In the genomic region with DNA sequence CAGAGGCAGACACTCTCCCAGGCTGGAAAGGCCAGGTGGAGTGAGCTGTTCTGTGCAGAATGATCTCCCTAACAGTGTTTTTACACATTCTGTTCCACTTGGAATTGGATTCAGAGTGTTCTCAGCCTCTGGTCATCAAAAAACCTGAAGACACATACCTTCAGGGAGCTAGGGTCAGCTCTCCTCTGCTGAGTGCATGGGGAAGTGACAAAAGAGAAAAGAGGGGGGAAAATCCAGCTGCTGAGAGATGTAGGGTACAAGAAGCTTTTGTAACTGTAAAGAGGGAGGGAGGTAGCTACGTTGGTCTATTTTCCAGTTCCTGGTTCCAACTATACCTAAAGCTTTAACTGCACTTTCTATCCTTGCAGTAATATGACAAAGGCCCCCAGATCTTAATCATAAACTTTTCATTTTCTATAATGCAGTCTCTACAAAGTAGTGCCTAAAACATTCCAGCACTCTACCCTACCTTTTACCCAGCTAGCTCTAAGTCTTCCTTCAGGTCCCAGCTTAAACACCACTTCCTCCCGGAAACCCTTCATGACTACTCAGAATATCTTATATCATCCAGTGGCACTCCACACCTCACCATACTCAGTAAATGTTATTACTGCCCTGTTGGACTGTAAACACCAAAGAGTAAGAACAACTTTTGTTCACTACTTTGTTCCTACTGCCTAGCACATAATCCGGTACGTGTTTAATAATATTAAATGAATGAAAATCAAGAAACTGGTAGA, we compare ENCODE assay signal across 11 cellular contexts. TPM values are rescaled to one million over a fixed set of nuclear protein-coding genes. Genes with fewer than 3 reads are reported as not detected.
DNase-seq lines count a peak whose midpoint lies in the region; ATAC-seq, FAIRE-seq and TF ChIP-seq lines count a peak whose summit lies in the region.
"Had no signal": no experiment of that assay in that cellular context is flagged by ENCODE, and none has a peak within 500 bp of the region (broad histone marks: within the 10 kb centered on the region; RNA-seq: fewer than 3 reads in every experiment).

No MANE protein-coding gene starts in this region.

- no peak overlapping the region; the same call in 1 of the 2 replicates for H3K9ac ChIP-seq in Karpas-422 (ENCODE audit: low read length)
- no peak overlapping the region for H3K9ac ChIP-seq in endocrine pancreas (ENCODE audit: control insufficient read depth, insufficient read depth, low read length)

- H3K79me2 ChIP-seq in Karpas-422 (ENCODE audit: low read length) = peaks cover 99% of the 10 kb centered on the region
- peaks cover 100% of the 10 kb centered on the region for H3K79me2 ChIP-seq in osteoblast (ENCODE audit: insufficient read depth, low read length)

- no peaks in the 10 kb centered on the region for H3K9me2 ChIP-seq in Karpas-422 (replicated peaks; ENCODE audit: insufficient read depth, low read length)

- H2AFZ ChIP-seq in Karpas-422 (ENCODE audit: low read length) = no peak overlapping the region
- H2AFZ ChIP-seq in osteoblast (ENCODE audit: low read length) = no peak overlapping the region

- POLR2A ChIA-PET in CD8-positive, alpha-beta T cell (lab: Charles Lee) = interaction anchor here (0.6 to 1.3 kb wide), 2 partner anchors 9 kb away, joined by 3 to 5 read pairs; a partner anchor contains a TSS

- intact Hi-C loops in CD8-positive, alpha-beta T cell (cut with DNase I, micrococcal nuclease) = loop anchor here in 1 of 2 experiments (10.0 kb wide), 1 partner anchor 53 kb away; no protein-coding TSS in a partner anchor

- no peak overlapping the region for H3K27ac ChIP-seq in CD8-positive, alpha-beta T cell (ENCODE audit: low read depth, low read length)
- H3K27ac ChIP-seq in Karpas-422 (ENCODE audit: low read length) = 0 out of 2 replicates have a peak overlapping the region, but pooled peaks have one; percentile 20
- no peak overlapping the region for H3K27ac ChIP-seq in osteoblast (ENCODE audit: low read depth, low read length)

- H4K20me1 ChIP-seq in Karpas-422 (ENCODE audit: insufficient read depth, low read depth, low read length) (peaks cover 39% of the 10 kb centered on the region), osteoblast (ENCODE audit: insufficient read depth, low read length) (peaks cover 78% of the 10 kb centered on the region)

- DNase-seq in CD8-positive, alpha-beta T cell = no peak
- DNase-seq in Karpas-422 (no peak), osteoblast (ENCODE audit: insufficient read length, low spot score, missing footprints) (no peak), GM19239 (ENCODE audit: insufficient read length, low spot score) (no peak), iPS-NIHi7 (ENCODE audit: extremely low spot score) (no peak)
- DNase-seq: DMS 273 treated with DMSO at 0.1 percent for 48 hours, midbrain, NCI-H187 treated with DMSO at 0.1 percent for 48 hours had no signal

- no peaks in the 10 kb centered on the region for H3K27me3 Mint-ChIP-seq in CD8-positive, alpha-beta T cell (ENCODE audit: low read depth)

- peak; percentile 42 for ATAC-seq in CD8-positive, alpha-beta T cell
- no peak for ATAC-seq in esophagus mucosa
- ATAC-seq in GM21619 (IDR thresholded peaks at IDR 0.05; ENCODE audit: unreplicated experiment) = no peak

- H3K4me3 ChIP-seq in CD8-positive, alpha-beta T cell (ENCODE audit: low read depth, low read length) = no peak overlapping the region
- no peak overlapping the region for H3K4me3 ChIP-seq in Karpas-422 (ENCODE audit: low read length)
- peak overlapping the region; percentile 29 for H3K4me3 ChIP-seq in endocrine pancreas (ENCODE audit: control insufficient read depth, insufficient read depth, low read length)
- H3K4me3 ChIP-seq in osteoblast (ENCODE audit: insufficient read depth, low read length) = no peak overlapping the region

- no peaks in the 10 kb centered on the region for H3K9me3 ChIP-seq in CD8-positive, alpha-beta T cell (ENCODE audit: low read length)
- H3K9me3 ChIP-seq in Karpas-422 (ENCODE audit: low read length) (no peaks in the 10 kb centered on the region), endocrine pancreas (ENCODE audit: control insufficient read depth, low read length) (no peaks in the 10 kb centered on the region), osteoblast (ENCODE audit: low read depth, low read length) (no peaks in the 10 kb centered on the region)

- CTCF ChIA-PET in CD8-positive, alpha-beta T cell (lab: Charles Lee) = no interaction called here

- peaks cover 88% of the 10 kb centered on the region for H3K4me1 Mint-ChIP-seq in CD8-positive, alpha-beta T cell (ENCODE audit: low read depth)

- no peaks in the 10 kb centered on the region for H3K9me3 Mint-ChIP-seq in CD8-positive, alpha-beta T cell

- no peaks in the 10 kb centered on the region for H3K27me3 ChIP-seq in CD8-positive, alpha-beta T cell (ENCODE audit: insufficient read depth, low read length)
- H3K27me3 ChIP-seq in Karpas-422 (ENCODE audit: low read length) = no peaks in the 10 kb centered on the region
- no peaks in the 10 kb centered on the region for H3K27me3 ChIP-seq in endocrine pancreas (ENCODE audit: control insufficient read depth, insufficient read depth, low read length)
- H3K27me3 ChIP-seq in osteoblast (ENCODE audit: insufficient read depth, low read length) = no peaks in the 10 kb centered on the region

- peaks cover 13% of the 10 kb centered on the region for H3K36me3 Mint-ChIP-seq in CD8-positive, alpha-beta T cell

- H3K4me2 ChIP-seq in Karpas-422 (ENCODE audit: low read depth, low read length, poor library complexity, severe bottlenecking) = peak overlapping the region; percentile 8
- H3K4me2 ChIP-seq in osteoblast (ENCODE audit: insufficient read depth, low read length) = peak overlapping the region; percentile 16

- H3K36me3 ChIP-seq in CD8-positive, alpha-beta T cell (ENCODE audit: insufficient read depth, low read length) = no peaks in the 10 kb centered on the region
- H3K36me3 ChIP-seq in Karpas-422 (ENCODE audit: insufficient read depth, low read length) (no peaks in the 10 kb centered on the region; the same call in 1 of the 2 replicates), endocrine pancreas (ENCODE audit: control insufficient read depth, insufficient read depth, low read length) (no peaks in the 10 kb centered on the region), osteoblast (ENCODE audit: insufficient read depth, low read length) (no peaks in the 10 kb centered on the region)

- TF ChIP-seq CTCF in CD8-positive, alpha-beta T cell (IDR thresholded peaks at IDR 0.05) = no peak
- no peak for TF ChIP-seq CTCF in osteoblast (IDR thresholded peaks at IDR 0.05; ENCODE audit: extremely low read depth, low read depth, low read length)

- FAIRE-seq in GM19239 (lab: Jason Lieb, UNC) = no peak

- H3K4me1 ChIP-seq in CD8-positive, alpha-beta T cell (ENCODE audit: insufficient read depth, low read length) = peaks cover 57% of the 10 kb centered on the region
- H3K4me1 ChIP-seq in Karpas-422 (ENCODE audit: low read length) = peaks cover 47% of the 10 kb centered on the region
- H3K4me1 ChIP-seq in endocrine pancreas (ENCODE audit: control insufficient read depth, insufficient read depth, low read length) = peaks cover 30% of the 10 kb centered on the region
- H3K4me1 ChIP-seq in osteoblast (ENCODE audit: insufficient read depth, low read length) = peaks cover 27% of the 10 kb centered on the region

- H3K4me3 Mint-ChIP-seq in CD8-positive, alpha-beta T cell = peak overlapping the region; percentile 37

- H3K27ac Mint-ChIP-seq in CD8-positive, alpha-beta T cell = no peak overlapping the region

RNA-seq across cellular contexts. Expression of a gene that starts 9.2 kb away (rescaled TPM):
- total RNA-seq in CD8-positive, alpha-beta T cell = 10 to 100 TPM; 34.0 to 39.2 TPM
- 38.9 and 53.6 TPM in 2 replicates for total RNA-seq in Karpas-422 (2014; rRNA removed; shearing (Covaris generic); ENCODE audit: low replicate concordance)
- total RNA-seq in osteoblast = 46.3 and 61.6 TPM in 2 replicates
- 112 TPM for total RNA-seq in esophagus mucosa
